12 cellular contexts compared by ENCODE assay signal in the genomic region with DNA sequence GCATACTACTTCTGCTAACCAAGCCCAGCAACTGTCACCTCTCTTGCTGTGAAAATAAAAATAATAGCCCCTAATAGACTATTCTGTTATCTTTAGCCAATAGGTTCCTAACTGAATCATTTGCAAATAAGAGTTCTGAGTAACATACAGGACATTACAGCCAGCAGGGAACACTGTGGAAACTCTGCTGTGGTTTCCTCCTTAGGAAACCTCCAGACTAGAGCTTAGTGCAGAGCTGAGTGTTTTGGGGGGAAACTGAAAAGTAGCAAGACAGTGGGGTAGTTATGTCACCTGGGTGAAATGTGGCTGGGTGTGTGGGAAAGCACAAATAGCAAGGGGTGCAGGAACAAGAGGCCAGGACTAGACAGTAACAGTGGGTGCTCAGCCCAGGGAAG. TPM values are rescaled to one million over a fixed set of nuclear protein-coding genes. Genes with fewer than 3 reads are reported as not detected.
DNase-seq lines count a peak whose midpoint lies in the region; ATAC-seq and TF ChIP-seq lines count a peak whose summit lies in the region.
"Had no signal": no experiment of that assay in that cellular context is flagged by ENCODE, and none has a peak within 500 bp of the region (broad histone marks: within the 10 kb centered on the region; RNA-seq: fewer than 3 reads in every experiment).

No MANE protein-coding gene starts in this region.

- CTCF ChIA-PET in activated CD4-positive, alpha-beta T cell treated with anti-CD3 and anti-CD28 coated beads, Interleukin-2, amount 10 ng/mL, durations not matched to agents 7 days and 5 days (lab: Charles Lee): interaction anchor here (0.8 to 1.3 kb wide), 3 partner anchors 14 to 248 kb away, joined by 3 to 5 read pairs (median 3); no protein-coding TSS in a partner anchor

- no peaks in the 10 kb centered on the region for H3K27me3 ChIP-seq in brain microvascular endothelial cell (replicated peaks)
- H3K27me3 ChIP-seq: ovary had no signal

- H3K4me3 ChIP-seq in brain microvascular endothelial cell (ENCODE audit: low read depth, low read length): no peak overlapping the region
- H3K4me3 ChIP-seq: ovary had no signal

- in situ Hi-C loops in brain microvascular endothelial cell (cut with HindIII; ENCODE audit: low pct_ligation_motif_present, low sequenced_read_pairs) (no loop called here), KBM-7 (cut with MboI; ENCODE audit: low pct_unique_long_range_greater_than_20kb, low sequenced_read_pairs) (no loop called here)

- POLR2A ChIA-PET in activated CD4-positive, alpha-beta T cell treated with anti-CD3 and anti-CD28 coated beads, Interleukin-2, amount 10 ng/mL, durations not matched to agents 7 days and 5 days (lab: Charles Lee): no interaction called here

- ATAC-seq in HG03066 (IDR thresholded peaks at IDR 0.05; ENCODE audit: low read depth, unreplicated experiment): peak; percentile 6
- ATAC-seq in stimulated activated effector memory CD8-positive, alpha-beta T cell treated with anti-CD3 and anti-CD28 coated beads, Interleukin-12 subunit alpha, Interleukin-12 subunit beta, amount 100 ng/mL, for 72 hours: peak; percentile 6
- ATAC-seq: HepG2 had no signal

- TF ChIP-seq CTCF in brain microvascular endothelial cell (IDR thresholded peaks at IDR 0.05; ENCODE audit: low read depth, low read length, missing control alignments): no peak

- peaks cover 20% of the 10 kb centered on the region for H3K36me3 ChIP-seq in brain microvascular endothelial cell (replicated peaks)
- H3K36me3 ChIP-seq: ovary had no signal

- H3K36me3 Mint-ChIP-seq in activated CD4-positive, alpha-beta T cell treated with anti-CD3 and anti-CD28 coated beads, Interleukin-2, amount 10 ng/mL, durations not matched to agents 7 days and 5 days (ENCODE audit: low read depth): no peaks in the 10 kb centered on the region
- no peaks in the 10 kb centered on the region for H3K36me3 Mint-ChIP-seq in stimulated activated effector memory CD8-positive, alpha-beta T cell treated with anti-CD3 and anti-CD28 coated beads, Interleukin-12 subunit alpha, Interleukin-12 subunit beta, amount 100 ng/mL, for 72 hours

- peak overlapping the region; percentile 94 for H3K27ac ChIP-seq in brain microvascular endothelial cell

- H3K9me3 Mint-ChIP-seq in activated CD4-positive, alpha-beta T cell treated with anti-CD3 and anti-CD28 coated beads, Interleukin-2, amount 10 ng/mL, durations not matched to agents 7 days and 5 days: no peaks in the 10 kb centered on the region
- no peaks in the 10 kb centered on the region for H3K9me3 Mint-ChIP-seq in stimulated activated effector memory CD8-positive, alpha-beta T cell treated with anti-CD3 and anti-CD28 coated beads, Interleukin-12 subunit alpha, Interleukin-12 subunit beta, amount 100 ng/mL, for 72 hours

- peak overlapping the region; percentile 65 for H3K4me3 Mint-ChIP-seq in activated CD4-positive, alpha-beta T cell treated with anti-CD3 and anti-CD28 coated beads, Interleukin-2, amount 10 ng/mL, durations not matched to agents 7 days and 5 days
- H3K4me3 Mint-ChIP-seq in stimulated activated effector memory CD8-positive, alpha-beta T cell treated with anti-CD3 and anti-CD28 coated beads, Interleukin-12 subunit alpha, Interleukin-12 subunit beta, amount 100 ng/mL, for 72 hours: no peak overlapping the region

- H3K4me1 Mint-ChIP-seq in activated CD4-positive, alpha-beta T cell treated with anti-CD3 and anti-CD28 coated beads, Interleukin-2, amount 10 ng/mL, durations not matched to agents 7 days and 5 days: peaks cover 44% of the 10 kb centered on the region
- H3K4me1 Mint-ChIP-seq in stimulated activated effector memory CD8-positive, alpha-beta T cell treated with anti-CD3 and anti-CD28 coated beads, Interleukin-12 subunit alpha, Interleukin-12 subunit beta, amount 100 ng/mL, for 72 hours: peaks cover 14% of the 10 kb centered on the region

- H3K27me3 Mint-ChIP-seq in activated CD4-positive, alpha-beta T cell treated with anti-CD3 and anti-CD28 coated beads, Interleukin-2, amount 10 ng/mL, durations not matched to agents 7 days and 5 days: peaks cover 9% of the 10 kb centered on the region

- H3K27ac Mint-ChIP-seq in activated CD4-positive, alpha-beta T cell treated with anti-CD3 and anti-CD28 coated beads, Interleukin-2, amount 10 ng/mL, durations not matched to agents 7 days and 5 days: peak overlapping the region; percentile 89
- no peak overlapping the region for H3K27ac Mint-ChIP-seq in stimulated activated effector memory CD8-positive, alpha-beta T cell treated with anti-CD3 and anti-CD28 coated beads, Interleukin-12 subunit alpha, Interleukin-12 subunit beta, amount 100 ng/mL, for 72 hours

- no peak for DNase-seq in activated CD4-positive, alpha-beta T cell treated with anti-CD3 and anti-CD28 coated beads, Interleukin-2, amount 10 ng/mL, durations not matched to agents 7 days and 5 days
- no peak for DNase-seq in activated CD4-positive, alpha-beta T cell treated with anti-CD3 and anti-CD28 coated beads, Interleukin-2, amount 50 U/mL, for 4 hours
- peak; percentile 49 for DNase-seq in brain microvascular endothelial cell
- DNase-seq in stimulated activated effector memory CD8-positive, alpha-beta T cell treated with anti-CD3 and anti-CD28 coated beads, Interleukin-12 subunit alpha, Interleukin-12 subunit beta, amount 100 ng/mL, for 72 hours (ENCODE audit: low spot score in 2 of 2): peak in 1 of 2 donors; percentile 46
- no peak for DNase-seq in KBM-7
- no peak for DNase-seq in amniotic stem cell (lab: John Stamatoyannopoulos, UW)
- no peak for DNase-seq in KG1 (lab: John Stamatoyannopoulos, UW)
- DNase-seq: ovary, Right ventricle myocardium superior had no signal

RNA-seq across cellular contexts. Expression of a gene that starts 32.4 kb away (rescaled TPM):
- under 1 TPM; 0.37 to 0.40 TPM for total RNA-seq in activated CD4-positive, alpha-beta T cell treated with anti-CD3 and anti-CD28 coated beads, Interleukin-2, amount 10 ng/mL, durations not matched to agents 7 days and 5 days

RNA-seq across cellular contexts. Expression of a gene that starts 49.2 kb away (rescaled TPM):
- not detected for total RNA-seq in activated CD4-positive, alpha-beta T cell treated with anti-CD3 and anti-CD28 coated beads, Interleukin-2, amount 10 ng/mL, durations not matched to agents 7 days and 5 days
- total RNA-seq: G401, HepG2, ovary, Right ventricle myocardium superior had no signal
